ENCODE assay signal across 8 cellular contexts in the genomic region with DNA sequence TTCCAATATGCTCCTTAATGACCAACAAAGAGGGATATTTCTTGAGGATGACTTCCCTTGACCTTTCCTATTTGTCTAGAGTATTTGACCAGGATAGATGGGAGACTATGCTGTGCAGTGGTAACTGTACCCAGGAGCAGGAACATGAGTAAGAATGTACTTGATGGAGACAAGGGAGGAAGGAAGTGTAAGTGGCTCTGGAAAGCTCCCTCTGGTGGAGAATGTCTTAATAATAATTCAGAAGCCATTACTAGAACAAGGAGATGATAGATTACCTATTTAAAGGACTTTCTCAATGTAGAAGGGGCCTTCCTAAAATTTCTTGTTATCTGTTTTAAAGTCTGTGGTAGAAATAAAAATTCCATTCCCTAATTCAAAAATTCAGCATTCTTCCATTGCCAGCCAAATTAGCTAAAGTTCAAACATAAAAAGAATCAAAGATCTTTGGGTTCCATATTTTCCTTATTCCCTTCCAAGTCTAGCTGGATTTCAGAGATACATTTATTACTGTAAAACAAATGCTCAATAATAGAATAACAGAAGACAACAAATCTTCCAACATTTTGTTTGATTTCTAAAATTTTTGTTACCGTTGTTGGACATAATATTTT.
DNase-seq lines count a peak whose midpoint lies in the region; ATAC-seq, FAIRE-seq and TF ChIP-seq lines count a peak whose summit lies in the region.

No MANE protein-coding gene starts in this region.

- in situ Hi-C loops in G401 (cut with HindIII; ENCODE audit: low sequenced_read_pairs), result no loop called here
- in situ Hi-C loops in SK-MEL-5 (cut with HindIII; ENCODE audit: low pct_unique_long_range_greater_than_20kb, low sequenced_read_pairs), result no loop called here
- in situ Hi-C loops in gastrocnemius medialis (cut with MboI; ENCODE audit: low sequenced_read_pairs in 4 of 4), result no loop called here

- ATAC-seq in GM21515 (IDR thresholded peaks at IDR 0.05; ENCODE audit: unreplicated experiment), result peak; percentile 91
- ATAC-seq in gastrocnemius medialis, result no peak

- H3K4me3 ChIP-seq in gastrocnemius medialis (no peak overlapping the region), ovary (no peak overlapping the region)

- H3K9me3 ChIP-seq in gastrocnemius medialis, result no peaks in the 10 kb centered on the region
- H3K9me3 ChIP-seq in ovary, result no peaks in the 10 kb centered on the region

- H3K4me1 ChIP-seq in gastrocnemius medialis (no peaks in the 10 kb centered on the region), ovary (ENCODE audit: insufficient read depth) (no peaks in the 10 kb centered on the region)

- TF ChIP-seq EP300 in ovary (IDR thresholded peaks at IDR 0.05), result no peak

- peak; percentile 65 for DNase-seq in G401 (ENCODE audit: low spot score)
- peak; percentile 36 for DNase-seq in HS-5 (ENCODE audit: low read depth)
- DNase-seq in SK-MEL-5 (ENCODE audit: low read depth, low spot score), result peak; percentile 66
- peak; percentile 1 for DNase-seq in frontal cortex (ENCODE audit: low spot score in 2 of 2)
- DNase-seq in stromal cell of bone marrow (ENCODE audit: low read depth), result peak; percentile 11
- no peak for DNase-seq in gastrocnemius medialis
- no peak for DNase-seq in ovary

- intact Hi-C loops in gastrocnemius medialis (cut with DNase I; ENCODE audit: low total_unique reads) (no loop called here), ovary (cut with DNase I) (no loop called here)

- H3K27me3 ChIP-seq in gastrocnemius medialis (no peaks in the 10 kb centered on the region), ovary (no peaks in the 10 kb centered on the region)

- FAIRE-seq in frontal cortex (lab: Jason Lieb, UNC), result no peak

- no peak overlapping the region for H3K27ac ChIP-seq in gastrocnemius medialis
- no peak overlapping the region for H3K27ac ChIP-seq in ovary

- no peak for TF ChIP-seq POLR2A in gastrocnemius medialis (IDR thresholded peaks at IDR 0.05)
- no peak for TF ChIP-seq POLR2A in ovary (IDR thresholded peaks at IDR 0.05)

- no peaks in the 10 kb centered on the region for H3K36me3 ChIP-seq in gastrocnemius medialis
- no peaks in the 10 kb centered on the region for H3K36me3 ChIP-seq in ovary

- TF ChIP-seq CTCF in gastrocnemius medialis (IDR thresholded peaks at IDR 0.05 in 4 of 5, conservative IDR thresholded peaks at IDR 0.05 in 1 of 5) (peak in 1 of 5 experiments; percentile 18), ovary (IDR thresholded peaks at IDR 0.05) (no peak)

- WGBS in ovary, 3 donors, result 76 to 94% (median 82%) methylated on average over 1 of the region's 1 CpG

Comparison
In these comparisons a context has a peak if more than half of its experiments do, and no peak if none do; other contexts are left out.
1. DNase-seq: peak in G401 (single experiment), HS-5 (single experiment), SK-MEL-5 (single experiment), frontal cortex (2 of 2) and stromal cell of bone marrow (single experiment); none in gastrocnemius medialis (0 of 2) and ovary (0 of 5).